1 cellular context compared by ENCODE assay signal in genomic region chr9:126652140-126652558, GRCh38.
TF ChIP-seq lines count a peak whose summit lies in the region.

No MANE protein-coding gene starts in this region.

TF ChIP-seq in HEK293, 187 proteins besides CTCF, POLR2A, EP300 and RAD21 (continued from another document):
- TF ChIP-seq ZNF518A (tag by site-specific recombination; conservative IDR thresholded peaks at IDR 0.05; ENCODE audit: low read depth), result no peak
- peak; percentile 48 for TF ChIP-seq OSR2 (tag by site-specific recombination; IDR thresholded peaks at IDR 0.05)
- no peak for TF ChIP-seq ZNF623 (tag by site-specific recombination; IDR thresholded peaks at IDR 0.05)
- TF ChIP-seq WT1 (tag by site-specific recombination; IDR thresholded peaks at IDR 0.05), result no peak
- no peak for TF ChIP-seq ZNF558 (tag by site-specific recombination; IDR thresholded peaks at IDR 0.05)
- TF ChIP-seq TCF7L2 (IDR thresholded peaks at IDR 0.05; ENCODE audit: borderline replicate concordance, low read depth, low read length), result peak; percentile 50; the same call in 1 of the 2 replicates
- no peak for TF ChIP-seq ZNF433 (tag by site-specific recombination; IDR thresholded peaks at IDR 0.05; ENCODE audit: low read depth)
- TF ChIP-seq ZFP37 (tag by site-specific recombination; IDR thresholded peaks at IDR 0.05), result no peak
- no peak for TF ChIP-seq ZNF580 (tag by site-specific recombination; IDR thresholded peaks at IDR 0.05)
- TF ChIP-seq KLF1 (tag by site-specific recombination; IDR thresholded peaks at IDR 0.05), result peak; percentile 50
- TF ChIP-seq SP3 (tag by site-specific recombination; IDR thresholded peaks at IDR 0.05), result no peak
- TF ChIP-seq KLF9 (tag by site-specific recombination; IDR thresholded peaks at IDR 0.05; ENCODE audit: low read depth), result peak; percentile 17; the same call in 1 of the 2 replicates
- no peak for TF ChIP-seq ZNF155 (tag by site-specific recombination; IDR thresholded peaks at IDR 0.05)
- 0 out of 2 replicates have a peak, but pooled peaks have one; percentile 23 for TF ChIP-seq IKZF3 (tag by site-specific recombination; IDR thresholded peaks at IDR 0.05)
- no peak for TF ChIP-seq ZNF791 (tag by site-specific recombination; IDR thresholded peaks at IDR 0.05)
- no peak for TF ChIP-seq ZNF488 (tag by site-specific recombination; IDR thresholded peaks at IDR 0.05)
- TF ChIP-seq ZNF548 (tag by site-specific recombination; IDR thresholded peaks at IDR 0.05), result no peak
- no peak for TF ChIP-seq EGR2 (tag by site-specific recombination; IDR thresholded peaks at IDR 0.05; ENCODE audit: low read depth)
- no peak for TF ChIP-seq SETDB1 (IDR thresholded peaks at IDR 0.05; ENCODE audit: insufficient read length, low read length)
- TF ChIP-seq ZNF10 (tag by site-specific recombination; IDR thresholded peaks at IDR 0.05), result no peak
- peak; percentile 92 for TF ChIP-seq GLIS1 (tag by site-specific recombination; IDR thresholded peaks at IDR 0.05)
- no peak for TF ChIP-seq ZNF157 (tag by site-specific recombination; IDR thresholded peaks at IDR 0.05)
- TF ChIP-seq ZBTB49 (tag by site-specific recombination; IDR thresholded peaks at IDR 0.05; ENCODE audit: low read depth), result no peak
- TF ChIP-seq ZNF600 (tag by site-specific recombination; IDR thresholded peaks at IDR 0.05), result no peak
- TF ChIP-seq ZFHX2 (tag by site-specific recombination; conservative IDR thresholded peaks at IDR 0.05), result no peak
- no peak for TF ChIP-seq MEIS1 (CRISPR knock-in tag; IDR thresholded peaks at IDR 0.05; ENCODE audit: borderline replicate concordance)
- no peak for TF ChIP-seq PRDM4 (tag by site-specific recombination; IDR thresholded peaks at IDR 0.05)
- no peak for TF ChIP-seq ZNF133 (tag by site-specific recombination; IDR thresholded peaks at IDR 0.05)
- TF ChIP-seq ZNF24 (tag by site-specific recombination; IDR thresholded peaks at IDR 0.05), result no peak
- TF ChIP-seq ZBTB20 (tag by site-specific recombination; IDR thresholded peaks at IDR 0.05), result no peak
- peak; percentile 47; the same call in 1 of the 2 replicates for TF ChIP-seq GLIS2 (tag by site-specific recombination; IDR thresholded peaks at IDR 0.05)
- TF ChIP-seq ZNF362 (tag by site-specific recombination; IDR thresholded peaks at IDR 0.05), result no peak
- TF ChIP-seq ZNF621 (tag by site-specific recombination; IDR thresholded peaks at IDR 0.05), result no peak
- no peak for TF ChIP-seq ZNF324 (tag by site-specific recombination; IDR thresholded peaks at IDR 0.05)
- TF ChIP-seq HOXD13 (CRISPR knock-in tag; IDR thresholded peaks at IDR 0.05; ENCODE audit: borderline replicate concordance), result no peak
- no peak for TF ChIP-seq ZNF560 (tag by site-specific recombination; IDR thresholded peaks at IDR 0.05; ENCODE audit: borderline replicate concordance)
- TF ChIP-seq ZNF202 (tag by site-specific recombination; IDR thresholded peaks at IDR 0.05; ENCODE audit: borderline replicate concordance), result no peak
- no peak for TF ChIP-seq ELK4 (IDR thresholded peaks at IDR 0.05; ENCODE audit: borderline replicate concordance, low read depth, low read length)
- no peak for TF ChIP-seq ZNF785 (tag by site-specific recombination; IDR thresholded peaks at IDR 0.05)
- no peak for TF ChIP-seq ZSCAN4 (tag by site-specific recombination; IDR thresholded peaks at IDR 0.05)
- no peak for TF ChIP-seq ZNF214 (tag by site-specific recombination; IDR thresholded peaks at IDR 0.05; ENCODE audit: borderline replicate concordance)
- peak; percentile 73 for TF ChIP-seq ZNF398 (tag by site-specific recombination; IDR thresholded peaks at IDR 0.05)
- TF ChIP-seq ZNF843 (tag by site-specific recombination; IDR thresholded peaks at IDR 0.05), result no peak
